ENCODE assay signal across 20 cellular contexts in genomic region chr21:41885341-41886024, GRCh38. TPM values are rescaled to one million over a fixed set of nuclear protein-coding genes. Genes with fewer than 3 reads are reported as not detected.
DNase-seq lines count a peak whose midpoint lies in the region; ATAC-seq, FAIRE-seq and TF ChIP-seq lines count a peak whose summit lies in the region.
"Had no signal": no experiment of that assay in that cellular context is flagged by ENCODE, and none has a peak within 500 bp of the region (broad histone marks: within the 10 kb centered on the region; RNA-seq: fewer than 3 reads in every experiment).

No MANE protein-coding gene starts in this region.

- no peaks in the 10 kb centered on the region for H3K79me2 ChIP-seq in MM.1S (ENCODE audit: low read length)
- no peaks in the 10 kb centered on the region for H3K79me2 ChIP-seq in astrocyte (ENCODE audit: insufficient read depth, low read length)

- H3K27me3 ChIP-seq in MM.1S (replicated peaks; ENCODE audit: insufficient read depth, low read length) (no peaks in the 10 kb centered on the region), astrocyte (ENCODE audit: insufficient read depth, low read length) (no peaks in the 10 kb centered on the region), pancreas (no peaks in the 10 kb centered on the region)

- H3K9ac ChIP-seq in MM.1S (ENCODE audit: low read length): no peak overlapping the region; the same call in 1 of the 2 replicates
- H3K9ac ChIP-seq in astrocyte (ENCODE audit: low read length): no peak overlapping the region

- H3K4me2 ChIP-seq in MM.1S (ENCODE audit: low read depth, low read length): peak overlapping the region; percentile 23
- H3K4me2 ChIP-seq in astrocyte (ENCODE audit: low read length): no peak overlapping the region

- H3K4me1 ChIP-seq in MM.1S (ENCODE audit: low read length): 0 out of 2 replicates have a peak, but pooled peaks cover 3% of the 10 kb centered on the region
- H3K4me1 ChIP-seq in astrocyte (ENCODE audit: insufficient read depth, low read length): no peaks in the 10 kb centered on the region
- H3K4me1 ChIP-seq in pancreas: peaks cover 0 to 5% (median 0%) of the 10 kb centered on the region in 3 donors

- H3K36me3 ChIP-seq in MM.1S (replicated peaks; ENCODE audit: insufficient read depth, low read length): no peaks in the 10 kb centered on the region
- H3K36me3 ChIP-seq in astrocyte (ENCODE audit: insufficient read depth, low read length): no peaks in the 10 kb centered on the region
- no peaks in the 10 kb centered on the region for H3K36me3 ChIP-seq in pancreas

- H2AFZ ChIP-seq in MM.1S (ENCODE audit: low read length): no peak overlapping the region
- no peak overlapping the region for H2AFZ ChIP-seq in astrocyte (ENCODE audit: low read depth, low read length)

- H3K27me3 Mint-ChIP-seq in astrocyte (ENCODE audit: low read depth, unreplicated experiment): peaks cover 10% of the 10 kb centered on the region
- H3K27me3 Mint-ChIP-seq: activated CD4-positive, alpha-beta memory T cell treated with anti-CD3 and anti-CD28 coated beads, Interleukin-2, amount 10 ng/mL, durations not matched to agents 7 days and 5 days; memory B cell; stimulated activated naive CD8-positive, alpha-beta T cell treated with anti-CD3 and anti-CD28 coated beads, Interleukin-15, Interleukin-2, amounts not matched to agents 100 ng/mL and 50 ng/mL, for 24 hours had no signal

- H3K9me2 ChIP-seq in MM.1S (replicated peaks; ENCODE audit: insufficient read depth, low read length): no peaks in the 10 kb centered on the region

- H3K4me1 Mint-ChIP-seq in astrocyte (ENCODE audit: low read depth, unreplicated experiment): no peaks in the 10 kb centered on the region

- 46 to 47% methylated on average over 22 of the region's 22 CpGs for WGBS in pancreas, 2 donors

- H3K9me3 Mint-ChIP-seq in astrocyte (ENCODE audit: unreplicated experiment): no peaks in the 10 kb centered on the region
- H3K9me3 Mint-ChIP-seq: activated CD4-positive, alpha-beta memory T cell treated with anti-CD3 and anti-CD28 coated beads, Interleukin-2, amount 10 ng/mL, durations not matched to agents 7 days and 5 days; activated T-helper 1 cell treated with anti-CD3 and anti-CD28 coated beads, Interleukin-12 subunit alpha, Interleukin-12 subunit beta, Interleukin-2, Interleukin-4 antibody, amounts not matched to agents 30 ng/mL and 10 ng/mL and 1 ng/mL, durations not matched to agents 14 hours and 24 hours and 36 hours; memory B cell; stimulated activated naive CD8-positive, alpha-beta T cell treated with anti-CD3 and anti-CD28 coated beads, Interleukin-15, Interleukin-2, amounts not matched to agents 100 ng/mL and 50 ng/mL, for 24 hours had no signal

- no peak overlapping the region for H3K4me3 ChIP-seq in MM.1S (ENCODE audit: low read length)
- no peak overlapping the region for H3K4me3 ChIP-seq in astrocyte (ENCODE audit: insufficient read depth, low read depth, low read length)
- H3K4me3 ChIP-seq in pancreas: no peak overlapping the region
- H3K4me3 ChIP-seq: skin epidermis had no signal

- H3K9me3 ChIP-seq in MM.1S (replicated peaks; ENCODE audit: insufficient read depth, low read length) (no peaks in the 10 kb centered on the region), astrocyte (ENCODE audit: insufficient read depth, low read depth, low read length) (no peaks in the 10 kb centered on the region), pancreas (no peaks in the 10 kb centered on the region)

- no peaks in the 10 kb centered on the region for H3F3A ChIP-seq in MM.1S (ENCODE audit: insufficient read depth, low read length)

- no peak for FAIRE-seq in astrocyte (lab: Jason Lieb, UNC)
- no peak for FAIRE-seq in pancreas (lab: Jason Lieb, UNC)
- FAIRE-seq: GM12892, urothelium cell line had no signal

- no peak overlapping the region for H3K27ac Mint-ChIP-seq in astrocyte (ENCODE audit: unreplicated experiment)
- H3K27ac Mint-ChIP-seq: activated CD4-positive, alpha-beta memory T cell treated with anti-CD3 and anti-CD28 coated beads, Interleukin-2, amount 10 ng/mL, durations not matched to agents 7 days and 5 days; activated T-helper 1 cell treated with anti-CD3 and anti-CD28 coated beads, Interleukin-12 subunit alpha, Interleukin-12 subunit beta, Interleukin-2, Interleukin-4 antibody, amounts not matched to agents 30 ng/mL and 10 ng/mL and 1 ng/mL, durations not matched to agents 14 hours and 24 hours and 36 hours; memory B cell; stimulated activated naive CD8-positive, alpha-beta T cell treated with anti-CD3 and anti-CD28 coated beads, Interleukin-15, Interleukin-2, amounts not matched to agents 100 ng/mL and 50 ng/mL, for 24 hours had no signal

- DNase-seq in ELF-1 (ENCODE audit: low read depth, low spot score): peak; percentile 59
- peak; percentile 56 for DNase-seq in MM.1S
- DNase-seq in astrocyte (ENCODE audit: low read depth): peak; percentile 22
- no peak for DNase-seq in pancreas
- DNase-seq in activated effector memory CD4-positive, alpha-beta T cell treated with Interleukin-2 at 50 U/mL for 16 hours: no peak
- DNase-seq in sciatic nerve (ENCODE audit: low spot score): no peak
- no peak for DNase-seq in NCI-H128 (lab: John Stamatoyannopoulos, UW; ENCODE audit: unreplicated experiment)
- no peak for DNase-seq in stimulated activated CD4-positive, alpha-beta T cell treated with anti-CD3 and anti-CD28 coated beads, Interleukin-15, amount 100 ng/mL, for 24 hours
- DNase-seq: activated CD4-positive, alpha-beta memory T cell treated with anti-CD3 and anti-CD28 coated beads, Interleukin-2, amount 10 ng/mL, durations not matched to agents 7 days and 5 days; amygdala; C1 segment of cervical spinal cord; head of caudate nucleus; islet precursor cell; occipital lobe had no signal

- peak; percentile 35 for TF ChIP-seq CTCF in MM.1S (IDR thresholded peaks at IDR 0.05; ENCODE audit: low read length)
- no peak for TF ChIP-seq CTCF in astrocyte (IDR thresholded peaks at IDR 0.05; ENCODE audit: insufficient read depth, low read depth, low read length)
- no peak for TF ChIP-seq CTCF in pancreas (IDR thresholded peaks at IDR 0.05)

- H4K20me1 ChIP-seq in MM.1S (ENCODE audit: insufficient read depth, low read length) (no peaks in the 10 kb centered on the region), astrocyte (ENCODE audit: insufficient read depth, low read length) (no peaks in the 10 kb centered on the region)

- intact Hi-C loops in pancreas (cut with DNase I): loop anchor here in 1 of 3 donors (10.0 kb wide), 1 partner anchor 61 kb away; no protein-coding TSS in a partner anchor
- intact Hi-C loops in sciatic nerve (cut with DNase I): no loop called here

- peak overlapping the region; percentile 51; the same call in 1 of the 2 replicates for H3K27ac ChIP-seq in MM.1S (ENCODE audit: low read length)
- H3K27ac ChIP-seq in astrocyte (ENCODE audit: low read depth, low read length): no peak overlapping the region
- no peak overlapping the region for H3K27ac ChIP-seq in pancreas
- H3K27ac ChIP-seq: skin epidermis had no signal

- H3K36me3 Mint-ChIP-seq in astrocyte (ENCODE audit: low read depth, unreplicated experiment): peaks cover 2% of the 10 kb centered on the region

- peak; percentile 44 to 73 (median 57) for ATAC-seq in pancreas
- no peak for ATAC-seq in sciatic nerve

- H3K4me3 Mint-ChIP-seq in astrocyte (ENCODE audit: unreplicated experiment): no peak overlapping the region
- H3K4me3 Mint-ChIP-seq: activated CD4-positive, alpha-beta memory T cell treated with anti-CD3 and anti-CD28 coated beads, Interleukin-2, amount 10 ng/mL, durations not matched to agents 7 days and 5 days; activated T-helper 1 cell treated with anti-CD3 and anti-CD28 coated beads, Interleukin-12 subunit alpha, Interleukin-12 subunit beta, Interleukin-2, Interleukin-4 antibody, amounts not matched to agents 30 ng/mL and 10 ng/mL and 1 ng/mL, durations not matched to agents 14 hours and 24 hours and 36 hours; memory B cell; stimulated activated naive CD8-positive, alpha-beta T cell treated with anti-CD3 and anti-CD28 coated beads, Interleukin-15, Interleukin-2, amounts not matched to agents 100 ng/mL and 50 ng/mL, for 24 hours had no signal

RNA-seq across cellular contexts. Expression of gene PRDM15, which starts 6.3 kb away (rescaled TPM):
- 5.8 and 6.8 TPM in 2 replicates for total RNA-seq in astrocyte
- total RNA-seq in pancreas: 1 to 10 TPM; 1.6 to 3.9 (median 2.9) TPM
- 1 to 10 TPM; 3.7 to 3.9 TPM for polyA plus RNA-seq in pancreas
- 10.0 TPM for total RNA-seq in sciatic nerve

Comparison
In these comparisons a context has a peak if more than half of its experiments do, and no peak if none do; other contexts are left out.
1. DNase-seq: peak in ELF-1 (single experiment), MM.1S (single experiment) and astrocyte (single experiment); none in pancreas (0 of 6), activated effector memory CD4-positive, alpha-beta T cell treated with Interleukin-2 at 50 U/mL for 16 hours (single experiment), sciatic nerve (single experiment), NCI-H128 (single experiment) and stimulated activated CD4-positive, alpha-beta T cell treated with anti-CD3 and anti-CD28 coated beads, Interleukin-15, amount 100 ng/mL, for 24 hours (single experiment).